28 cellular contexts compared by ENCODE assay signal in the genomic region with DNA sequence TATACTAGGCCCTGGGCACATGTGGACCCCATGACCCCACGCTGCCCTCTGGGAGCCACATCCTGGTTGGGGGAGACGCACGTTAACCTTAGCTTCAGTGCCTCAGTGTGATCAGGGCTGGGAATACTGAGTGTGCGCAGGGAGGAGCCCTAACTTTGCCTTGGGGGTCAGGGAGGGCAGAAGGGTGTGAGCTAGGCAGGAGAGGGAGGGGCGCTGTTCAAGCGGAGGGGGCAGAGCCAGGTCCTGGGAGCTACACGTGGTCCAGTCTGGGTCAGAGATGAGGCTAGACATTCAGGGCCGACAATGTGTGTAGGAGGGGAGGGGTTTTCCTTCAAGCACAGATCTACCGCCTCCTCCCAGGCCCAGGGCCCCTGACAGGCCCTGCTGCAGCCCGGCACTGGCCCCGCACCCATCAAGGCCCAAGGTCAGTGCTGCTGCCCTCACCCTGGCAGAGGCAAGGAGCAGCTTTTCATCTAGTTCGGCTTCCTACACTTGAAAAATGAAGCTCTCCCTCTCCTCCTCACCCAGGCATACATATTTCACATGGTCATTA. TPM values are rescaled to one million over a fixed set of nuclear protein-coding genes. Genes with fewer than 3 reads are reported as not detected.
"Had no signal": no experiment of that assay in that cellular context is flagged by ENCODE, and none has a peak within 500 bp of the region (broad histone marks: within the 10 kb centered on the region; RNA-seq: fewer than 3 reads in every experiment).

No MANE protein-coding gene starts in this region.

- FAIRE-seq: astrocyte had no signal

- H3K36me3 Mint-ChIP-seq: activated naive CD4-positive, alpha-beta T cell treated with anti-CD3 and anti-CD28 coated beads, Interleukin-2, amount 50 U/mL, for 24 hours; brain had no signal

- ATAC-seq: activated CD4-positive, CD25-positive, alpha-beta regulatory T cell treated with anti-CD3 and anti-CD28 coated beads, Interleukin-2, amount 50 U/mL, for 24 hours; activated CD8-positive, alpha-beta T cell treated with anti-CD3 and anti-CD28 coated beads for 36 hours; SK-N-SH treated with all-trans-retinoic acid at 6 μM for 48 hours had no signal

- H3K9me3 Mint-ChIP-seq: activated CD8-positive, alpha-beta T cell treated with anti-CD3 and anti-CD28 coated beads for 36 hours; activated naive CD4-positive, alpha-beta T cell treated with anti-CD3 and anti-CD28 coated beads, Interleukin-2, amount 50 U/mL, for 24 hours; brain; central memory CD8-positive, alpha-beta T cell had no signal

- H3K27me3 Mint-ChIP-seq: activated CD8-positive, alpha-beta T cell treated with anti-CD3 and anti-CD28 coated beads for 36 hours; activated naive CD4-positive, alpha-beta T cell treated with anti-CD3 and anti-CD28 coated beads, Interleukin-2, amount 50 U/mL, for 24 hours; brain had no signal

- H3K36me3 ChIP-seq: MG63, Peyer's patch, SJSA1 had no signal

- H3K4me1 ChIP-seq: SJSA1 had no signal

- H3K27ac ChIP-seq: Peyer's patch, RWPE1, SJSA1 had no signal

- DNase-seq: activated CD4-positive, alpha-beta T cell treated with anti-CD3 and anti-CD28 coated beads for 4 hours; activated CD8-positive, alpha-beta memory T cell treated with anti-CD3 and anti-CD28 coated beads, Interleukin-2, amount 50 U/mL, for 4 hours; activated CD8-positive, alpha-beta T cell treated with anti-CD3 and anti-CD28 coated beads for 36 hours; activated T-cell treated with anti-CD3 and anti-CD28 coated beads, Interleukin-2, amount 50 U/mL, for 1 hour; MG63; NCI-H1092 treated with DMSO at 0.1 percent for 48 hours; NCI-H1417 treated with DMSO at 0.1 percent for 48 hours; NCI-H1694; NCI-H2029; NCI-H2107; NCI-H2171 treated with DMSO at 0.1 percent for 48 hours; NCI-H226; NCI-H510A; NCI-H526 treated with DMSO at 0.1 percent for 48 hours; NCI-H82; NK-92 treated with Interleukin-12 subunit alpha and Interleukin-12 subunit beta, amount 100 ng/mL, for 24 hours; OCI-M1; Peyer's patch; SHP77; SW 1271 had no signal

- H3K4me3 ChIP-seq: MG63, Peyer's patch, SJSA1 had no signal

- H3K27ac Mint-ChIP-seq: activated CD8-positive, alpha-beta T cell treated with anti-CD3 and anti-CD28 coated beads for 36 hours; activated naive CD4-positive, alpha-beta T cell treated with anti-CD3 and anti-CD28 coated beads, Interleukin-2, amount 50 U/mL, for 24 hours had no signal

- H3K27me3 ChIP-seq: MG63, Peyer's patch, SJSA1 had no signal

- H3K9me3 ChIP-seq: MG63, Peyer's patch, SJSA1 had no signal

- H3K4me3 Mint-ChIP-seq: activated CD8-positive, alpha-beta T cell treated with anti-CD3 and anti-CD28 coated beads for 36 hours; activated naive CD4-positive, alpha-beta T cell treated with anti-CD3 and anti-CD28 coated beads, Interleukin-2, amount 50 U/mL, for 24 hours; brain; central memory CD8-positive, alpha-beta T cell had no signal

RNA-seq across cellular contexts. Expression of a gene that starts 47.5 kb away (rescaled TPM):
- total RNA-seq: astrocyte, SJSA1 had no signal
